23 cellular contexts compared by ENCODE assay signal in the genomic region with DNA sequence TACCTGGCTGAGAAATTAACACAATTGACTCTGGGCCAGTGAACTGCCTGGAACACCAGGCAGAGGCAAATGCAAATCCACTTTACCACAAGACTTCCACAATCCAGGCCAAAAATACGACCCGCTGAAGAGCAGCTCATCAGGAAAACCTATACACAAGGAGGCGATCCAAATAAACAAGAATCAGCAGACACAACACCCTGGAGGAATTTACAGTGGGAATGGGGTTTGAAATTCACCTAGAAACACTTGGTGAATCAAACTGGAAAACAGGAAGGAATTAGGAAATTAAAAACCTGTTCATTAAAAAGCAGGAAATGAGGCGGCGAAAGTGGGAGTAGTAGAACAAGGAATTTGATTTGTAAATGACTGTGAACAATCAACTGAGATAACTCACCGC.
"Had no signal": no experiment of that assay in that cellular context is flagged by ENCODE, and none has a peak within 500 bp of the region (broad histone marks: within the 10 kb centered on the region; RNA-seq: fewer than 3 reads in every experiment).

No MANE protein-coding gene starts in this region.

- ATAC-seq: activated CD4-positive, CD25-positive, alpha-beta regulatory T cell treated with anti-CD3 and anti-CD28 coated beads, Interleukin-2, amount 50 U/mL, for 24 hours; activated CD8-positive, alpha-beta memory T cell treated with anti-CD3 and anti-CD28 coated beads, Interleukin-2, amount 10 ng/mL, durations not matched to agents 7 days and 5 days; activated naive CD4-positive, alpha-beta T cell treated with anti-CD3 and anti-CD28 coated beads, Interleukin-2, amount 50 U/mL, for 72 hours; effector memory CD8-positive, alpha-beta T cell; gastroesophageal sphincter; naive thymus-derived CD4-positive, alpha-beta T cell; T-helper 17 cell had no signal

- H3K9me3 ChIP-seq: ascending aorta, esophagus squamous epithelium, gastroesophageal sphincter, tibial artery had no signal

- H3K9me3 Mint-ChIP-seq: activated CD4-positive, alpha-beta memory T cell treated with anti-CD3 and anti-CD28 coated beads, Interleukin-2, amount 10 ng/mL, durations not matched to agents 7 days and 5 days; activated CD4-positive, alpha-beta T cell treated with anti-CD3 and anti-CD28 coated beads, Interleukin-2, amount 10 ng/mL, durations not matched to agents 24 days and 14 days; activated naive CD4-positive, alpha-beta T cell treated with anti-CD3 and anti-CD28 coated beads, Interleukin-2, amount 50 U/mL, for 72 hours; activated T-helper 1 cell treated with anti-CD3 and anti-CD28 coated beads, Interleukin-12 subunit alpha, Interleukin-12 subunit beta, Interleukin-2, Interleukin-4 antibody, amounts not matched to agents 30 ng/mL and 10 ng/mL and 1 ng/mL, durations not matched to agents 14 hours and 24 hours and 36 hours; central memory CD8-positive, alpha-beta T cell; effector memory CD8-positive, alpha-beta T cell; stimulated activated naive CD8-positive, alpha-beta T cell treated with anti-CD3 and anti-CD28 coated beads, Interleukin-15, Interleukin-2, amounts not matched to agents 100 ng/mL and 50 ng/mL, for 24 hours had no signal

- H3K4me3 Mint-ChIP-seq: activated CD4-positive, alpha-beta memory T cell treated with anti-CD3 and anti-CD28 coated beads, Interleukin-2, amount 10 ng/mL, durations not matched to agents 7 days and 5 days; activated CD4-positive, alpha-beta T cell treated with anti-CD3 and anti-CD28 coated beads, Interleukin-2, amount 10 ng/mL, durations not matched to agents 24 days and 14 days; activated CD8-positive, alpha-beta memory T cell treated with anti-CD3 and anti-CD28 coated beads, Interleukin-2, amount 10 ng/mL, durations not matched to agents 7 days and 5 days; activated T-helper 1 cell treated with anti-CD3 and anti-CD28 coated beads, Interleukin-12 subunit alpha, Interleukin-12 subunit beta, Interleukin-2, Interleukin-4 antibody, amounts not matched to agents 30 ng/mL and 10 ng/mL and 1 ng/mL, durations not matched to agents 14 hours and 24 hours and 36 hours; central memory CD8-positive, alpha-beta T cell; effector memory CD8-positive, alpha-beta T cell; naive thymus-derived CD4-positive, alpha-beta T cell; neural progenitor cell; stimulated activated naive CD8-positive, alpha-beta T cell treated with anti-CD3 and anti-CD28 coated beads, Interleukin-15, Interleukin-2, amounts not matched to agents 100 ng/mL and 50 ng/mL, for 24 hours; T-helper 17 cell had no signal

- H3K4me1 Mint-ChIP-seq: activated CD4-positive, alpha-beta T cell treated with anti-CD3 and anti-CD28 coated beads, Interleukin-2, amount 10 ng/mL, durations not matched to agents 24 days and 14 days; central memory CD8-positive, alpha-beta T cell; naive thymus-derived CD4-positive, alpha-beta T cell; neural progenitor cell had no signal

- H3K36me3 Mint-ChIP-seq: activated CD8-positive, alpha-beta memory T cell treated with anti-CD3 and anti-CD28 coated beads, Interleukin-2, amount 10 ng/mL, durations not matched to agents 7 days and 5 days; activated naive CD4-positive, alpha-beta T cell treated with anti-CD3 and anti-CD28 coated beads, Interleukin-2, amount 50 U/mL, for 72 hours had no signal

- H3K27ac ChIP-seq: ascending aorta, esophagus squamous epithelium, gastroesophageal sphincter, neural progenitor cell, tibial artery had no signal

- H3K4me3 ChIP-seq: ascending aorta, esophagus squamous epithelium, gastroesophageal sphincter, lung, neural progenitor cell, tibial artery had no signal

- H3K36me3 ChIP-seq: esophagus squamous epithelium, neural progenitor cell had no signal

- DNase-seq: activated CD4-positive, alpha-beta memory T cell treated with anti-CD3 and anti-CD28 coated beads, Interleukin-2, amount 10 ng/mL, durations not matched to agents 7 days and 5 days; activated CD4-positive, alpha-beta T cell treated with anti-CD3 and anti-CD28 coated beads, Interleukin-2, amount 10 ng/mL, durations not matched to agents 24 days and 14 days; activated CD8-positive, alpha-beta memory T cell treated with anti-CD3 and anti-CD28 coated beads, Interleukin-2, amount 10 ng/mL, durations not matched to agents 7 days and 5 days; activated gamma-delta T cell; activated T-cell treated with anti-CD3 and anti-CD28 coated beads for 4 hours; effector memory CD8-positive, alpha-beta T cell; esophagus squamous epithelium; head of caudate nucleus; hypothalamus; naive thymus-derived CD4-positive, alpha-beta T cell; stimulated activated CD4-positive, alpha-beta T cell treated with anti-CD3 and anti-CD28 coated beads, Interleukin-12 subunit alpha, Interleukin-12 subunit beta, amount 100 ng/mL, for 4 hours; SW 1271; T-helper 17 cell; tibial artery had no signal

- H3K27me3 ChIP-seq: ascending aorta, esophagus squamous epithelium, gastroesophageal sphincter, neural progenitor cell, tibial artery had no signal

- H3K4me1 ChIP-seq: gastroesophageal sphincter, neural progenitor cell had no signal

- H3K27ac Mint-ChIP-seq: activated CD4-positive, alpha-beta memory T cell treated with anti-CD3 and anti-CD28 coated beads, Interleukin-2, amount 10 ng/mL, durations not matched to agents 7 days and 5 days; activated CD4-positive, alpha-beta T cell treated with anti-CD3 and anti-CD28 coated beads, Interleukin-2, amount 10 ng/mL, durations not matched to agents 24 days and 14 days; activated CD8-positive, alpha-beta memory T cell treated with anti-CD3 and anti-CD28 coated beads, Interleukin-2, amount 10 ng/mL, durations not matched to agents 7 days and 5 days; activated naive CD4-positive, alpha-beta T cell treated with anti-CD3 and anti-CD28 coated beads, Interleukin-2, amount 50 U/mL, for 72 hours; activated T-helper 1 cell treated with anti-CD3 and anti-CD28 coated beads, Interleukin-12 subunit alpha, Interleukin-12 subunit beta, Interleukin-2, Interleukin-4 antibody, amounts not matched to agents 30 ng/mL and 10 ng/mL and 1 ng/mL, durations not matched to agents 14 hours and 24 hours and 36 hours; effector memory CD8-positive, alpha-beta T cell; naive thymus-derived CD4-positive, alpha-beta T cell; neural progenitor cell; stimulated activated naive CD8-positive, alpha-beta T cell treated with anti-CD3 and anti-CD28 coated beads, Interleukin-15, Interleukin-2, amounts not matched to agents 100 ng/mL and 50 ng/mL, for 24 hours; T-helper 17 cell had no signal
